In the genomic region with DNA sequence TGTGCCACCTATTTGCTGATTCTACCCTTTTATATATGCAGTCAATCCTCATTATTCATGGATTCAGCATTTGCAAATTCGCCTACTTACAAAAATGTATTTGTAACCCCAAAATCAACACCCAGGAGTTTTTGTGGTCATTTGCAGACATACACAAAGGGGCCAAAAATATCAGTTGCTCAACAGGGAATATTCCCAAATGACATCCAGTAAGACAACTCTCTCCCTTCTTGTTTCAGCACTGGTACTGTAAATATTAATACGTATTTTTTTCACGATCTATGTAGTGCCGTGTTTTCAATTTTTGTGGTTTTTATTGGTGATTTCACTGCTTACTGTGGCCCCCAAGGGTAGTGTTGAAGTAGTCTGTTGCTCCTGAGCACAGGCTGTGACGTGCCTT, we compare ENCODE assay signal across 12 cellular contexts.
DNase-seq lines count a peak whose midpoint lies in the region; ATAC-seq lines count a peak whose summit lies in the region.
"Had no signal": no experiment of that assay in that cellular context is flagged by ENCODE, and none has a peak within 500 bp of the region (broad histone marks: within the 10 kb centered on the region; RNA-seq: fewer than 3 reads in every experiment).

No MANE protein-coding gene starts in this region.

- DNase-seq in NCI-H2171 treated with DMSO at 0.1 percent for 48 hours (lab: John Stamatoyannopoulos, UW) (peak; percentile 18), NCI-H2171 (lab: John Stamatoyannopoulos, UW) (no peak), fibroblast of peridontal ligament (ENCODE audit: extremely low read depth) (peak; percentile 89), stromal cell of bone marrow (ENCODE audit: low read depth) (peak; percentile 56), Ammon's horn (ENCODE audit: low spot score) (no peak)
- DNase-seq: Caco-2; CD4-positive, CD25-positive, alpha-beta regulatory T cell; CD8-positive, alpha-beta T cell; DND-41; H7; HCEC 1CT had no signal

- ATAC-seq in GM18868 (IDR thresholded peaks at IDR 0.05; ENCODE audit: unreplicated experiment): no peak
- ATAC-seq: CD8-positive, alpha-beta T cell had no signal

Comparison
In these comparisons a context has a peak if more than half of its experiments do, and no peak if none do; other contexts are left out.
1. DNase-seq: peak in NCI-H2171 treated with DMSO at 0.1 percent for 48 hours (single experiment), fibroblast of peridontal ligament (single experiment) and stromal cell of bone marrow (single experiment); none in NCI-H2171 (single experiment) and Ammon's horn (single experiment).